18 cellular contexts compared by ENCODE assay signal in the genomic region with DNA sequence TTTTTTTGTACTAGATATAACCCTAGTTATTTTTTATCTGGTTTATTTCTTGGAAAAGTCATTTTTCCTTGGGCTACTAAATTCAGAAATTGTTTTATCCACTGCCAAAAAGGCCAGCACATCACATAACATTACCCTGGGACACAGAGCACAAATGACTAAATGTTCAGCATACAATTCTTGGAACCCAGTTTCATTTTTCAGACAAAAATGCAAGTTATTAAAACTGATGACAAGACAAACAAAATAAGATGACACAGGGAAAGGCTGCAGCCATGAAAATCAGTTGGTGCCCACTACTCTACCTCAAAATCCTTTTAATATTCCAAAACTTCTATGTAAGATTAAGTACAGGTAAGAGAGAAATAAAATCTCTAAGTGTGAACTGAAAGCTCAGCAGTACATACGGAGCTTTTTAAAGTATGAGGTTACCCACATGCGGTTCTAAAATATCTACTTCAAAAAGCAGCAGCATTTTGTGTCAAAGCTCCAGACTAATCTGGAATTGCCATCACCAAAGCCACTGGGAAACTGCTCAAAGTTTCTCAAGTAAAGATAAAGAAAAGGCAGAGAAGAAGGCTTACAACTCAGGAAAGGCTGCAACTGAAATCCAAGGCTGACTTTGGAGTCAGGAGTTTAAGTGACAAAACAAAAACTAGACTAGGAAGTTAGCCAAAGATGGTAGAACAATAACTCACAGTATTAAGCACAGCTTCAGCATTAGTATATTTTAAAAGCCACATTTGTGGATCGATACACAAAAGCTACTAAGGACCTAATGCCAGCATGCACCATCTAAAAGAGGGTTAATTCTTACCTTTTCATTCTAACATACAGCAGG. TPM values are rescaled to one million over a fixed set of nuclear protein-coding genes. Genes with fewer than 3 reads are reported as not detected.
DNase-seq lines count a peak whose midpoint lies in the region; ATAC-seq, FAIRE-seq and TF ChIP-seq lines count a peak whose summit lies in the region.
"Had no signal": no experiment of that assay in that cellular context is flagged by ENCODE, and none has a peak within 500 bp of the region (broad histone marks: within the 10 kb centered on the region; RNA-seq: fewer than 3 reads in every experiment).

No MANE protein-coding gene starts in this region.

- TF ChIP-seq CTCF in uterus (IDR thresholded peaks at IDR 0.05): no peak

- H3K36me3 Mint-ChIP-seq in CD4-positive, CD25-positive, alpha-beta regulatory T cell: peaks cover 43% of the 10 kb centered on the region

- TF ChIP-seq POLR2A in H54 (IDR thresholded peaks at IDR 0.05; ENCODE audit: low read depth, low read length): no peak
- TF ChIP-seq POLR2A in uterus (IDR thresholded peaks at IDR 0.05): no peak

- H3K4me3 ChIP-seq in CD4-positive, CD25-positive, alpha-beta regulatory T cell (ENCODE audit: low read depth, low read length): no peak overlapping the region
- peak overlapping the region; percentile 12 for H3K4me3 ChIP-seq in adipocyte (ENCODE audit: low read length)
- no peak overlapping the region for H3K4me3 ChIP-seq in mesenchymal stem cell (ENCODE audit: insufficient read depth in 1 of 2, low read depth in 1 of 2, low read length in 2 of 2)
- H3K4me3 ChIP-seq in uterus: no peak overlapping the region
- H3K4me3 ChIP-seq: PC-9 had no signal

- no peaks in the 10 kb centered on the region for H3K27me3 ChIP-seq in CD4-positive, CD25-positive, alpha-beta regulatory T cell (ENCODE audit: control insufficient read depth, insufficient read depth, low read length)
- H3K27me3 ChIP-seq in adipocyte (replicated peaks; ENCODE audit: control insufficient read depth, insufficient read depth, low read length): no peaks in the 10 kb centered on the region
- H3K27me3 ChIP-seq in mesenchymal stem cell (ENCODE audit: control insufficient read depth in 1 of 2, insufficient read depth in 1 of 2, low read length in 2 of 2): no peaks in the 10 kb centered on the region
- H3K27me3 ChIP-seq in uterus: no peaks in the 10 kb centered on the region
- H3K27me3 ChIP-seq: BE2C had no signal

- ATAC-seq in CD4-positive, CD25-positive, alpha-beta regulatory T cell (ENCODE audit: low read depth in 2 of 2): no peak
- ATAC-seq in GM19324 (IDR thresholded peaks at IDR 0.05; ENCODE audit: low FRiP score, unreplicated experiment): no peak

- peaks cover 71% of the 10 kb centered on the region for H3K36me3 ChIP-seq in CD4-positive, CD25-positive, alpha-beta regulatory T cell (ENCODE audit: control insufficient read depth, insufficient read depth, low read length)
- H3K36me3 ChIP-seq in adipocyte (ENCODE audit: control insufficient read depth, insufficient read depth, low read length, severe bottlenecking): peaks cover 67% of the 10 kb centered on the region
- H3K36me3 ChIP-seq in mesenchymal stem cell (ENCODE audit: control insufficient read depth in 1 of 2, insufficient read depth in 2 of 2, low read depth in 1 of 2, low read length in 2 of 2): peaks cover 13 to 71% of the 10 kb centered on the region in 2 experiments
- no peaks in the 10 kb centered on the region for H3K36me3 ChIP-seq in uterus

- no peak overlapping the region for H4K91ac ChIP-seq in mesenchymal stem cell (ENCODE audit: low read length)

- peak in 1 of 3 donors; percentile 11 for DNase-seq in CD4-positive, CD25-positive, alpha-beta regulatory T cell
- DNase-seq in H54 (ENCODE audit: insufficient read length, low spot score): no peak
- DNase-seq in adipocyte (ENCODE audit: low read depth): no peak
- no peak for DNase-seq in mesenchymal stem cell
- no peak for DNase-seq in NCI-H524 treated with DMSO at 0.1 percent for 48 hours (lab: John Stamatoyannopoulos, UW)
- no peak for DNase-seq in uterus
- DNase-seq in NCI-H187 (lab: John Stamatoyannopoulos, UW): no peak
- DNase-seq: activated naive CD4-positive, alpha-beta T cell treated with Interleukin-2 at 50 U/mL for 16 hours; BE2C; DMS79 treated with DMSO at 0.1 percent for 48 hours; glutamatergic neuron; NCI-H2029 treated with DMSO at 0.1 percent for 48 hours; NCI-H526 treated with DMSO at 0.1 percent for 48 hours; PC-9; retina had no signal

- peak overlapping the region; percentile 9 for H3K27ac ChIP-seq in CD4-positive, CD25-positive, alpha-beta regulatory T cell (ENCODE audit: insufficient read depth, low read length, poor library complexity, severe bottlenecking)
- H3K27ac ChIP-seq in mesenchymal stem cell (ENCODE audit: low read length, poor library complexity, severe bottlenecking) (no peak overlapping the region), uterus (no peak overlapping the region)
- H3K27ac ChIP-seq: PC-9 had no signal

- intact Hi-C loops in uterus (cut with DNase I; ENCODE audit: low total_unique reads): no loop called here

- no peaks in the 10 kb centered on the region for H3K27me3 Mint-ChIP-seq in CD4-positive, CD25-positive, alpha-beta regulatory T cell
- H3K27me3 Mint-ChIP-seq: memory B cell had no signal

- peak; percentile 68 for FAIRE-seq in H54 (lab: Jason Lieb, UNC)
- FAIRE-seq: islet of Langerhans had no signal

- no peak overlapping the region for H2AK5ac ChIP-seq in mesenchymal stem cell (ENCODE audit: low read length, severe bottlenecking)

- H4K8ac ChIP-seq in mesenchymal stem cell (ENCODE audit: low read length): no peak overlapping the region

- WGBS in mesenchymal stem cell: 93% methylated on average over 1 of the region's 3 CpGs

- no peaks in the 10 kb centered on the region for H3K9me3 Mint-ChIP-seq in CD4-positive, CD25-positive, alpha-beta regulatory T cell
- H3K9me3 Mint-ChIP-seq: memory B cell had no signal

- H3K4me3 Mint-ChIP-seq in CD4-positive, CD25-positive, alpha-beta regulatory T cell: no peak overlapping the region
- H3K4me3 Mint-ChIP-seq: memory B cell had no signal

- H3K18ac ChIP-seq in mesenchymal stem cell (ENCODE audit: low read depth in 1 of 2, low read length in 2 of 2): no peak overlapping the region

- H3K23ac ChIP-seq in mesenchymal stem cell (ENCODE audit: low read length in 2 of 2): no peak overlapping the region

- no peak overlapping the region for H2BK5ac ChIP-seq in mesenchymal stem cell (ENCODE audit: low read depth, low read length, poor library complexity, severe bottlenecking)

- no peak overlapping the region for H2AFZ ChIP-seq in mesenchymal stem cell (ENCODE audit: low read depth, low read length)
- H2AFZ ChIP-seq: PC-9 had no signal

- peak overlapping the region; percentile 25 to 32 (median 26) for H3K27ac Mint-ChIP-seq in CD4-positive, CD25-positive, alpha-beta regulatory T cell
- H3K27ac Mint-ChIP-seq: memory B cell had no signal

- no peak overlapping the region for H3K4ac ChIP-seq in mesenchymal stem cell (ENCODE audit: low read depth in 1 of 2, low read length in 2 of 2)

- no peak overlapping the region for H2BK12ac ChIP-seq in mesenchymal stem cell (ENCODE audit: low read length in 2 of 2)

- H3K9me3 ChIP-seq in CD4-positive, CD25-positive, alpha-beta regulatory T cell (ENCODE audit: control insufficient read depth in 2 of 2, low read length in 2 of 2): no peaks in the 10 kb centered on the region
- H3K9me3 ChIP-seq in adipocyte (ENCODE audit: control insufficient read depth, low read length): peaks cover 3% of the 10 kb centered on the region
- H3K9me3 ChIP-seq in mesenchymal stem cell (ENCODE audit: control insufficient read depth, low read length): no peaks in the 10 kb centered on the region
- H3K9me3 ChIP-seq in uterus: no peaks in the 10 kb centered on the region
- H3K9me3 ChIP-seq: BE2C had no signal

- H3K14ac ChIP-seq in mesenchymal stem cell (ENCODE audit: low read length in 2 of 2): no peak overlapping the region

- H2BK120ac ChIP-seq in mesenchymal stem cell (ENCODE audit: low read depth, low read length): no peak overlapping the region

- no peak overlapping the region for H2BK15ac ChIP-seq in mesenchymal stem cell (ENCODE audit: low read depth, poor library complexity, severe bottlenecking)

- peak overlapping the region; percentile 27 for H3K9ac ChIP-seq in adipocyte (ENCODE audit: low read length)
- peak overlapping the region; percentile 50 for H3K9ac ChIP-seq in mesenchymal stem cell (ENCODE audit: low read length)

- peaks cover 0 to 27% (median 11%) of the 10 kb centered on the region in 4 donors for H3K4me1 Mint-ChIP-seq in CD4-positive, CD25-positive, alpha-beta regulatory T cell
- H3K4me1 Mint-ChIP-seq: memory B cell had no signal

- peaks cover 15% of the 10 kb centered on the region for H3K79me1 ChIP-seq in mesenchymal stem cell (replicated peaks; ENCODE audit: low read length, poor library complexity, severe bottlenecking)

- no peak overlapping the region for H3K4me2 ChIP-seq in mesenchymal stem cell (ENCODE audit: low read length, poor library complexity, severe bottlenecking)
- H3K4me2 ChIP-seq: PC-9 had no signal

- no peaks in the 10 kb centered on the region for H3K4me1 ChIP-seq in CD4-positive, CD25-positive, alpha-beta regulatory T cell (ENCODE audit: control insufficient read depth, insufficient read depth, low read length, poor library complexity, severe bottlenecking)
- H3K4me1 ChIP-seq in adipocyte (ENCODE audit: control insufficient read depth, insufficient read depth, low read length) (peaks cover 22% of the 10 kb centered on the region), mesenchymal stem cell (ENCODE audit: control insufficient read depth, insufficient read depth, low read depth, low read length) (peaks cover 3% of the 10 kb centered on the region), uterus (no peaks in the 10 kb centered on the region)
- H3K4me1 ChIP-seq: BE2C had no signal

RNA-seq across cellular contexts. Expression of gene AP1G1, which starts 41.4 kb away (rescaled TPM):
- 190 TPM for total RNA-seq in CD4-positive, CD25-positive, alpha-beta regulatory T cell
- 10 to 100 TPM; 11.7 to 13.9 (median 12.8) TPM for polyA plus RNA-seq in CD4-positive, CD25-positive, alpha-beta regulatory T cell
- 36.5 TPM for polyA plus RNA-seq in mesenchymal stem cell (2013, experiment 1 of 2)
- 36.7 TPM for polyA plus RNA-seq in mesenchymal stem cell (2013, experiment 2 of 2)
- 100 to 1,000 TPM in 1 of 4 donors, 10 to 100 TPM in 3; 32.5 to 125 (median 56.4) TPM for total RNA-seq in uterus

RNA-seq across cellular contexts. Expression of gene PHLPP2, which starts 42.8 kb away (rescaled TPM):
- total RNA-seq in CD4-positive, CD25-positive, alpha-beta regulatory T cell: 10.1 TPM
- 1 to 10 TPM; 1.7 to 2.6 (median 2.3) TPM for polyA plus RNA-seq in CD4-positive, CD25-positive, alpha-beta regulatory T cell
- polyA plus RNA-seq in mesenchymal stem cell (2013, experiment 1 of 2): 3.2 TPM
- polyA plus RNA-seq in mesenchymal stem cell (2013, experiment 2 of 2): 3.7 TPM
- total RNA-seq in uterus: 10 to 100 TPM in 2 of 4 donors, 1 to 10 TPM in 2; 2.0 to 22.3 (median 10.7) TPM
